ENCODE assay signal across 15 cellular contexts in the genomic region with DNA sequence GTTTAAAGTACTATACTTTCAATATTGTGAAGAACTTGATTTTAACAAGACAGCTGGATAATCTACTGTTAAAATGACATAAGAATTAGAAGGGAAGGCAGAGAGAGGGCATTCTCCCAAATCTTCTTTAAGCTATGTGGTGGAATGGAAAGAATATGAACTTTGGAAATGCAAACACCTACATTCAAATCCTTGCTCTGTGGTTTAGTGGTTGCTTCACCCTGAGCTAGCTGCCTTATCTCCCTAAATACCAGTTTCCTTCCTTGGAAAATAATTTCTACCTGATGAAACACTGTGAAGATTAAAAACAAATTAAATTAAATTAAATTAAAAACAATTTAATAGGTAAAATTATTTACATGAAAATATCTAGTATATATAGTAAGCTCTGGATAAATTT.
DNase-seq lines count a peak whose midpoint lies in the region; ATAC-seq and TF ChIP-seq lines count a peak whose summit lies in the region.
"Had no signal": no experiment of that assay in that cellular context is flagged by ENCODE, and none has a peak within 500 bp of the region (broad histone marks: within the 10 kb centered on the region; RNA-seq: fewer than 3 reads in every experiment).

No MANE protein-coding gene starts in this region.

- no peak overlapping the region for H3K4me2 ChIP-seq in neural progenitor cell
- H3K4me2 ChIP-seq: BLaER1, GM23338 had no signal

- H4K20me1 ChIP-seq in neural progenitor cell (ENCODE audit: low read depth): no peaks in the 10 kb centered on the region
- H4K20me1 ChIP-seq: BLaER1 had no signal

- H3K9me3 Mint-ChIP-seq in neural progenitor cell: no peaks in the 10 kb centered on the region
- no peaks in the 10 kb centered on the region for H3K9me3 Mint-ChIP-seq in activated CD4-positive, alpha-beta T cell treated with anti-CD3 and anti-CD28 coated beads, Interleukin-2, amount 10 ng/mL, durations not matched to agents 7 days and 5 days
- H3K9me3 Mint-ChIP-seq: CD14-positive monocyte; CD4-positive, alpha-beta memory T cell; GM23338 had no signal

- peak overlapping the region; percentile 1 for H3K27ac ChIP-seq in neural progenitor cell
- H3K27ac ChIP-seq: BLaER1 had no signal

- H3K4me1 Mint-ChIP-seq in neural progenitor cell: no peaks in the 10 kb centered on the region
- no peaks in the 10 kb centered on the region for H3K4me1 Mint-ChIP-seq in activated CD4-positive, alpha-beta T cell treated with anti-CD3 and anti-CD28 coated beads, Interleukin-2, amount 10 ng/mL, durations not matched to agents 7 days and 5 days
- H3K4me1 Mint-ChIP-seq: CD4-positive, alpha-beta memory T cell had no signal

- DNase-seq in GF-D8 (lab: John Stamatoyannopoulos, UW): peak; percentile 31
- peak; percentile 33 for DNase-seq in NCI-H226
- peak; percentile 14 for DNase-seq in fibroblast of the aortic adventitia (ENCODE audit: low read depth)
- DNase-seq in neural progenitor cell (ENCODE audit: low spot score): no peak
- DNase-seq in stimulated activated CD4-positive, alpha-beta T cell treated with anti-CD3 and anti-CD28 coated beads, Interleukin-15, amount 100 ng/mL, for 24 hours: no peak
- DNase-seq in activated CD4-positive, alpha-beta T cell treated with anti-CD3 and anti-CD28 coated beads, Interleukin-2, amount 10 ng/mL, durations not matched to agents 7 days and 5 days: no peak
- DNase-seq: 8988T; CD4-positive, alpha-beta memory T cell; DMS153; DMS79; GDM1 had no signal

- no peak overlapping the region for H3K4me3 Mint-ChIP-seq in neural progenitor cell
- no peak overlapping the region for H3K4me3 Mint-ChIP-seq in activated CD4-positive, alpha-beta T cell treated with anti-CD3 and anti-CD28 coated beads, Interleukin-2, amount 10 ng/mL, durations not matched to agents 7 days and 5 days
- H3K4me3 Mint-ChIP-seq: CD14-positive monocyte; CD4-positive, alpha-beta memory T cell; GM23338 had no signal

- H3K27me3 Mint-ChIP-seq in neural progenitor cell (ENCODE audit: insufficient read depth, low read depth): no peaks in the 10 kb centered on the region
- no peaks in the 10 kb centered on the region for H3K27me3 Mint-ChIP-seq in activated CD4-positive, alpha-beta T cell treated with anti-CD3 and anti-CD28 coated beads, Interleukin-2, amount 10 ng/mL, durations not matched to agents 7 days and 5 days
- H3K27me3 Mint-ChIP-seq: CD4-positive, alpha-beta memory T cell had no signal

- POLR2A ChIA-PET in activated CD4-positive, alpha-beta T cell treated with anti-CD3 and anti-CD28 coated beads, Interleukin-2, amount 10 ng/mL, durations not matched to agents 7 days and 5 days (lab: Charles Lee): no interaction called here

- no peaks in the 10 kb centered on the region for H3F3A ChIP-seq in neural progenitor cell (ENCODE audit: low read depth)

- no peaks in the 10 kb centered on the region for H3K9me3 ChIP-seq in neural progenitor cell (ENCODE audit: low read depth)
- H3K9me3 ChIP-seq: BLaER1 had no signal

- no peak overlapping the region for H3K9ac ChIP-seq in neural progenitor cell
- H3K9ac ChIP-seq: BLaER1 had no signal

- peaks cover 4% of the 10 kb centered on the region for H3K36me3 ChIP-seq in neural progenitor cell

- CTCF ChIA-PET in activated CD4-positive, alpha-beta T cell treated with anti-CD3 and anti-CD28 coated beads, Interleukin-2, amount 10 ng/mL, durations not matched to agents 7 days and 5 days (lab: Charles Lee): interaction anchor here (0.6 kb wide), 1 partner anchor 12 kb away, joined by 4 read pairs; no protein-coding TSS in a partner anchor

- no peak overlapping the region for H3K27ac Mint-ChIP-seq in neural progenitor cell
- H3K27ac Mint-ChIP-seq in activated CD4-positive, alpha-beta T cell treated with anti-CD3 and anti-CD28 coated beads, Interleukin-2, amount 10 ng/mL, durations not matched to agents 7 days and 5 days: no peak overlapping the region
- H3K27ac Mint-ChIP-seq: CD14-positive monocyte; CD4-positive, alpha-beta memory T cell; GM23338 had no signal

- no peak overlapping the region for H2AFZ ChIP-seq in neural progenitor cell (replicated peaks)
- H2AFZ ChIP-seq: GM23338 had no signal

- peaks cover 10% of the 10 kb centered on the region for H3K36me3 Mint-ChIP-seq in neural progenitor cell
- H3K36me3 Mint-ChIP-seq in activated CD4-positive, alpha-beta T cell treated with anti-CD3 and anti-CD28 coated beads, Interleukin-2, amount 10 ng/mL, durations not matched to agents 7 days and 5 days (ENCODE audit: low read depth): peaks cover 2% of the 10 kb centered on the region

- H3K79me2 ChIP-seq in neural progenitor cell (ENCODE audit: low read depth): no peaks in the 10 kb centered on the region

- H3K4me1 ChIP-seq in neural progenitor cell: no peaks in the 10 kb centered on the region
- H3K4me1 ChIP-seq: BLaER1 had no signal

- ATAC-seq in HG03457 (IDR thresholded peaks at IDR 0.05; ENCODE audit: unreplicated experiment): no peak
- ATAC-seq: GM23338 had no signal

- TF ChIP-seq CTCF in fibroblast of the aortic adventitia (IDR thresholded peaks at IDR 0.05; ENCODE audit: insufficient read depth, low read length): no peak
- TF ChIP-seq CTCF in neural progenitor cell (IDR thresholded peaks at IDR 0.05): no peak

- H3K4me3 ChIP-seq in fibroblast of the aortic adventitia (ENCODE audit: low read depth, low read length) (no peak overlapping the region), neural progenitor cell (no peak overlapping the region)
- H3K4me3 ChIP-seq: BLaER1, GM23338 had no signal

- no peaks in the 10 kb centered on the region for H3K27me3 ChIP-seq in neural progenitor cell
- H3K27me3 ChIP-seq: BLaER1 had no signal

Comparison
In these comparisons a context has a peak if more than half of its experiments do, and no peak if none do; other contexts are left out.
1. DNase-seq: peak in GF-D8 (single experiment), NCI-H226 (single experiment) and fibroblast of the aortic adventitia (single experiment); none in neural progenitor cell (single experiment), stimulated activated CD4-positive, alpha-beta T cell treated with anti-CD3 and anti-CD28 coated beads, Interleukin-15, amount 100 ng/mL, for 24 hours (single experiment) and activated CD4-positive, alpha-beta T cell treated with anti-CD3 and anti-CD28 coated beads, Interleukin-2, amount 10 ng/mL, durations not matched to agents 7 days and 5 days (single experiment).